8 cellular contexts compared by ENCODE assay signal in the genomic region with DNA sequence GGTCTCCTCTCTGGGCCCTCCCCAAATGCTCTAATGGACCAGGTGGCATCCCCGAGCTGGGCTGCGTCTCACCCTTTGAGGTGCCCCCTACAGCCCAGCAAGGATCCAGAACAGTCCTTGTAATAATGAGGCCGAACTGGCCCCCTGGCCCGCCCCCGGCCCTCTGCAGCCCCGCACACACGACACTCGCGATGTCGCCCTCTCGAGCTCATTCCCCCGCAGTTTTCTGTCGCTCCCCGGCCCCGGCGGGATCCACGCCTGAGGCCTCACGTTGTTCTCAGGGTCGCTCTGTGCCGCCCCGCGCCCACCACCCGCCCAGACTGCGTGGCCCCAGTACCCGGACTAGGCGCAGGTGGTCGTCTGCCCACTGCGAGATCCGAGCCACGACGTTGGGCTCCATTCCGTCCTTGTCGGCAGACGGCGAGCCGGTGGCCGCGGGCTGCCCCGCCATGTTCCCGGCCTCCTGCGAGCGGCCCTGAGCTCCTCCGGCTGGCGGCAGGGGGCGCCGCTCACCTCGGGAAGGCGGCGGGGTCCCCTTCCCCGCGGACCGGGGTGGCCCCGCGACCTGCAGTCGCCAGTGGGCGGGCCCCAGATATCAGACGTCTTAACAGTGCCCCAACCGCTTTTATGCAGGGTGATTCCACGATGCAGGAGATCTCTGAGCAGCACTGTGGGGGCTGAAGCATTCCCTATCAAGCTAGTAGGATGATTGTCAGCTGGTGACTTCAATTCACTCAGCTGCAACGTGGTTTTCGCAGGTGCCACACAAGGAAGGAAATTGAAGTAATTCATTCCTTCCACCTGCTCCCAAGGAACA. TPM values are rescaled to one million over a fixed set of nuclear protein-coding genes. Genes with fewer than 3 reads are reported as not detected.
DNase-seq lines count a peak whose midpoint lies in the region; ATAC-seq and TF ChIP-seq lines count a peak whose summit lies in the region.

A gene with protein sequence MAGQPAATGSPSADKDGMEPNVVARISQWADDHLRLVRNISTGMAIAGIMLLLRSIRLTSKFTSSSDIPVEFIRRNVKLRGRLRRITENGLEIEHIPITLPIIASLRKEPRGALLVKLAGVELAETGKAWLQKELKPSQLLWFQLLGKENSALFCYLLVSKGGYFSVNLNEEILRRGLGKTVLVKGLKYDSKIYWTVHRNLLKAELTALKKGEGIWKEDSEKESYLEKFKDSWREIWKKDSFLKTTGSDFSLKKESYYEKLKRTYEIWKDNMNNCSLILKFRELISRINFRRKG (minus strand): TSS at position 477 of the 817 bp plus-strand sequence. CDS start 26 bp downstream, at position 451.

- peak; percentile 94 for DNase-seq in GM13976 (ENCODE audit: low spot score)
- peak; percentile 81 for DNase-seq in NCI-H1105 treated with DMSO at 0.1 percent for 48 hours (lab: John Stamatoyannopoulos, UW)
- peak; percentile 70 to 73 (median 73) for DNase-seq in T-helper 17 cell
- peak in 1 of 2 donors; percentile 78 for DNase-seq in ascending aorta (ENCODE audit: low spot score in 2 of 2)
- DNase-seq in hypothalamus (lab: John Stamatoyannopoulos, UW), result peak; percentile 14 to 88 (median 66)
- DNase-seq in sciatic nerve (ENCODE audit: low spot score), result peak; percentile 81
- no peak for DNase-seq in OCI-M2 (lab: John Stamatoyannopoulos, UW; ENCODE audit: unreplicated experiment)

- H3K27me3 Mint-ChIP-seq in T-helper 17 cell, result peaks cover 15% of the 10 kb centered on the region

- H3K4me1 ChIP-seq in ascending aorta, result no peaks in the 10 kb centered on the region

- peak; percentile 97 for TF ChIP-seq CTCF in GM13976 (IDR thresholded peaks at IDR 0.05; ENCODE audit: borderline replicate concordance, control extremely low read depth, extremely low read depth, insufficient read depth, missing control alignments)
- peak; percentile 79 to 89 (median 81) for TF ChIP-seq CTCF in ascending aorta (IDR thresholded peaks at IDR 0.05)

- peak within 1 kb of the TSS; percentile 87 for H3K4me3 Mint-ChIP-seq in T-helper 17 cell

- H3K4me3 ChIP-seq in ascending aorta, result peak within 1 kb of the TSS; percentile 82 to 84

- H3K27ac ChIP-seq in ascending aorta, result peak within 1 kb of the TSS; percentile 79 to 87

- intact Hi-C loops in ascending aorta (cut with DNase I), result loop anchor here (1.0 to 2.0 kb wide), 2 partner anchors 49 to 64 kb away; a partner anchor contains a TSS
- intact Hi-C loops in sciatic nerve (cut with DNase I), result no loop called here

- H3K9me3 ChIP-seq in T-helper 17 cell (ENCODE audit: control insufficient read depth, low read length, poor library complexity, severe bottlenecking) (no peaks in the 10 kb centered on the region), ascending aorta (no peaks in the 10 kb centered on the region)

- in situ Hi-C loops in GM13976 (cut with MboI; ENCODE audit: low sequenced_read_pairs, unreplicated experiment), result no loop called here

- H3K4me1 Mint-ChIP-seq in T-helper 17 cell, result peaks cover 24% of the 10 kb centered on the region

- peaks cover 12% of the 10 kb centered on the region for H3K36me3 Mint-ChIP-seq in T-helper 17 cell (ENCODE audit: low read depth)

- H3K27ac Mint-ChIP-seq in T-helper 17 cell, result peak within 1 kb of the TSS; percentile 45

- H3K36me3 ChIP-seq in ascending aorta, result no peaks in the 10 kb centered on the region

- ATAC-seq in HG02678 (IDR thresholded peaks at IDR 0.05; ENCODE audit: unreplicated experiment), result peak; percentile 96
- ATAC-seq in T-helper 17 cell, result peak; percentile 97
- peak; percentile 96 for ATAC-seq in sciatic nerve

- no peaks in the 10 kb centered on the region for H3K27me3 ChIP-seq in ascending aorta

RNA-seq across cellular contexts. Expression of the gene that starts here (rescaled TPM):
- total RNA-seq in T-helper 17 cell (1 to 10 TPM; 2.1 to 2.4 TPM), ascending aorta (not detected), sciatic nerve (6.2 TPM)
